Comparison of ENCODE assay signal across 26 cellular contexts in the genomic region with DNA sequence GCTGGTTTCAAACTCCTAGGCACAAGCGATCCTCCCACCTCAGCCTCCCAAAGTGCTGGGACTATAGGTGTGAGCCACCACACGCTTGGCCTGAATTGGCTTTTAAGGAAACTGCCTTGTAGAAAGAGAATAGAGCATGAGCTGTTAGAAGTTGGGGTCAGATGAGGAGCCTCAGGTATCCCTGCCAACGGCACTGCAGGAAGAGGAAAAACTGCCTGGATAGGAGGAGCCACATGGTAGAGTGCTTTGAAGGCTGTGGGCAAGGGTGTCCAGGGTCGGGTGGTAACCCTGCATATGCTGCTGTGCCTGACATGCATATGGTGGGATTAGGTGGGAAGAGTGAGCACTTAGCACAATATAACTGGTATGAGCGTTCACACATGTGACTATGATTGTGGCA.
"Had no signal": no experiment of that assay in that cellular context is flagged by ENCODE, and none has a peak within 500 bp of the region (broad histone marks: within the 10 kb centered on the region; RNA-seq: fewer than 3 reads in every experiment).

No MANE protein-coding gene starts in this region.

- H3K4me3 Mint-ChIP-seq: activated CD4-positive, alpha-beta T cell treated with anti-CD3 and anti-CD28 coated beads for 36 hours; activated CD8-positive, alpha-beta T cell treated with anti-CD3 and anti-CD28 coated beads, Interleukin-2, amount 10 ng/mL, durations not matched to agents 7 days and 5 days; activated naive CD4-positive, alpha-beta T cell treated with anti-CD3 and anti-CD28 coated beads for 36 hours; activated naive CD8-positive, alpha-beta T cell treated with anti-CD3 and anti-CD28 coated beads for 36 hours; activated T-helper 1 cell treated with anti-CD3 and anti-CD28 coated beads, Interleukin-12 subunit alpha, Interleukin-12 subunit beta, Interleukin-2, Interleukin-4 antibody, amounts not matched to agents 30 ng/mL and 10 ng/mL and 1 ng/mL, durations not matched to agents 14 hours and 24 hours and 36 hours; endodermal cell; nephron; stimulated activated memory B cell treated with anti-CD40 and anti-IgM and Interleukin-4, amounts not matched to agents 10 μg/mL and 1 μg/mL and 100 μg/mL, for 72 hours had no signal

- H3K27me3 ChIP-seq: ascending aorta, brain microvascular endothelial cell, esophagus muscularis mucosa, foreskin keratinocyte, left lung, neutrophil, ovary, sigmoid colon, tibial nerve, uterus had no signal

- H3K9me3 ChIP-seq: ascending aorta, neutrophil, ovary, prostate gland, sigmoid colon, uterus had no signal

- H3K27ac ChIP-seq: ascending aorta, brain microvascular endothelial cell, esophagus muscularis mucosa, foreskin keratinocyte, left lung, neutrophil, ovary, prostate gland, sigmoid colon, tibial nerve, uterus had no signal

- H3K4me3 ChIP-seq: ascending aorta, esophagus muscularis mucosa, left lung, ovary, prostate gland, sigmoid colon, tibial nerve, uterus had no signal

- ATAC-seq: activated CD4-positive, alpha-beta T cell treated with anti-CD3 and anti-CD28 coated beads for 36 hours; activated CD8-positive, alpha-beta T cell treated with anti-CD3 and anti-CD28 coated beads, Interleukin-2, amount 10 ng/mL, durations not matched to agents 7 days and 5 days; foreskin keratinocyte; left lung; stimulated activated memory B cell treated with anti-CD40 and anti-IgM and Interleukin-4, amounts not matched to agents 10 μg/mL and 1 μg/mL and 100 μg/mL, for 72 hours had no signal

- H3K36me3 ChIP-seq: ascending aorta, brain microvascular endothelial cell, esophagus muscularis mucosa, left lung, neutrophil, ovary, prostate gland, sigmoid colon, tibial nerve, uterus had no signal

- H3K4me1 Mint-ChIP-seq: endodermal cell; nephron; stimulated activated memory B cell treated with anti-CD40 and anti-IgM and Interleukin-4, amounts not matched to agents 10 μg/mL and 1 μg/mL and 100 μg/mL, for 72 hours had no signal

- DNase-seq: activated CD4-positive, alpha-beta T cell treated with anti-CD3 and anti-CD28 coated beads for 36 hours; activated CD4-positive, CD25-positive, alpha-beta regulatory T cell; activated CD8-positive, alpha-beta T cell treated with anti-CD3 and anti-CD28 coated beads, Interleukin-2, amount 10 ng/mL, durations not matched to agents 7 days and 5 days; activated effector memory CD4-positive, alpha-beta T cell treated with anti-CD3 and anti-CD28 coated beads, Interleukin-2, amount 50 U/mL, for 16 hours; activated naive CD4-positive, alpha-beta T cell treated with anti-CD3 and anti-CD28 coated beads for 36 hours; activated naive CD8-positive, alpha-beta T cell treated with anti-CD3 and anti-CD28 coated beads for 36 hours; brain microvascular endothelial cell; foreskin keratinocyte; kidney glomerular epithelial cell; left lung; ovary; retina; sigmoid colon; small intestine; stimulated activated CD4-positive, alpha-beta T cell treated with anti-CD3 and anti-CD28 coated beads, Interleukin-4, amount 100 ng/mL, for 24 hours; stimulated activated CD8-positive, alpha-beta memory T cell treated with anti-CD3 and anti-CD28 coated beads, Interleukin-4, amount 100 ng/mL, for 48 hours; uterus had no signal

- H3K4me1 ChIP-seq: ascending aorta, foreskin keratinocyte, left lung, prostate gland, sigmoid colon, tibial nerve, uterus had no signal

- H3K27ac Mint-ChIP-seq: activated CD4-positive, alpha-beta T cell treated with anti-CD3 and anti-CD28 coated beads for 36 hours; activated CD8-positive, alpha-beta T cell treated with anti-CD3 and anti-CD28 coated beads, Interleukin-2, amount 10 ng/mL, durations not matched to agents 7 days and 5 days; activated naive CD4-positive, alpha-beta T cell treated with anti-CD3 and anti-CD28 coated beads for 36 hours; activated naive CD8-positive, alpha-beta T cell treated with anti-CD3 and anti-CD28 coated beads for 36 hours; activated T-helper 1 cell treated with anti-CD3 and anti-CD28 coated beads, Interleukin-12 subunit alpha, Interleukin-12 subunit beta, Interleukin-2, Interleukin-4 antibody, amounts not matched to agents 30 ng/mL and 10 ng/mL and 1 ng/mL, durations not matched to agents 14 hours and 24 hours and 36 hours; endodermal cell; nephron; stimulated activated memory B cell treated with anti-CD40 and anti-IgM and Interleukin-4, amounts not matched to agents 10 μg/mL and 1 μg/mL and 100 μg/mL, for 72 hours had no signal

- H3K27me3 Mint-ChIP-seq: activated CD4-positive, alpha-beta T cell treated with anti-CD3 and anti-CD28 coated beads for 36 hours; activated naive CD8-positive, alpha-beta T cell treated with anti-CD3 and anti-CD28 coated beads for 36 hours; stimulated activated memory B cell treated with anti-CD40 and anti-IgM and Interleukin-4, amounts not matched to agents 10 μg/mL and 1 μg/mL and 100 μg/mL, for 72 hours had no signal

- H3K9me3 Mint-ChIP-seq: activated T-helper 1 cell treated with anti-CD3 and anti-CD28 coated beads, Interleukin-12 subunit alpha, Interleukin-12 subunit beta, Interleukin-2, Interleukin-4 antibody, amounts not matched to agents 30 ng/mL and 10 ng/mL and 1 ng/mL, durations not matched to agents 14 hours and 24 hours and 36 hours had no signal
